ENCODE assay signal across 8 cellular contexts in the genomic region with DNA sequence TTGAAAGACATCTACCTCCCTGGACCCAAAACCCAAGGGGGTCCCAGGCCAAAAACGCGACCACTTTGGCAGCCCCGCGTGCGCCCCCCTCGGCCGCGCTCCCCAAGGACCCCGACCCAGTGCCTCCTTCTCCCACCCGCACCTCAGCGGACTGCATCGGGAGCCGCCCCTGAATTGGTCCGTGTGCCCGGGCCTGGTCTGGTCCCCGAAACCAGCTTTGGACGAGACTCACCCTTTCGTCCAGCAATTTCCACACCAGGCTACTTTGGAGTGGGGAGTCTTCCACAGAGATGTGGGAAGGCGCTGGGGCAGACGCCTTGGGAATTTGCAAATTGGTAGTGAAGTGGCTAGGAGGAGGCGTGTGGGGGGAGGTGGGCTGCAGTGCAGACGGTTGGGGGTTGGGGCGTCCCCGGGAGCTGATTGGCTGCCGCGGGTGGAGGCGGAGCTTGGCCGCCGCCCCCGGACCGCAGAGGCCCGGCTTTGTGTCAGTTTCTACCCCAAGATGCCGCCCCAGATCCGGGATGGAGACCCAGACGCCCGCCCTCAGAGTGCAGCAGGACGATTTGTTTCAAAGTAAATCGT. TPM values are rescaled to one million over a fixed set of nuclear protein-coding genes. Genes with fewer than 3 reads are reported as not detected.
DNase-seq lines count a peak whose midpoint lies in the region; ATAC-seq, FAIRE-seq and TF ChIP-seq lines count a peak whose summit lies in the region.

No MANE protein-coding gene starts in this region.

- peak; percentile 81 for FAIRE-seq in endothelial cell of umbilical vein (lab: Jason Lieb, UNC)

- H4K8ac ChIP-seq in mesendoderm (ENCODE audit: low read depth, low read length), result no peak overlapping the region

- H3K27ac ChIP-seq in endothelial cell of umbilical vein (ENCODE audit: insufficient read depth, low read depth, low read length) (peak overlapping the region; percentile 16), mesendoderm (ENCODE audit: low read depth, low read length) (no peak overlapping the region), thoracic aorta (no peak overlapping the region)

- peak overlapping the region; percentile 91 for H3K56ac ChIP-seq in mesendoderm (ENCODE audit: low read length)

- dilution Hi-C loops in endothelial cell of umbilical vein (cut with MboI; ENCODE audit: extremely low pct_ligation_motif_present, low sequenced_read_pairs), result no loop called here

- H4K20me1 ChIP-seq in endothelial cell of umbilical vein (replicated peaks; ENCODE audit: control insufficient read depth, extremely low read depth, insufficient read depth, low read length), result no peaks in the 10 kb centered on the region

- H3K4me1 ChIP-seq in endothelial cell of umbilical vein (ENCODE audit: control insufficient read depth, extremely low read depth, insufficient read depth, low read length) (peaks cover 9% of the 10 kb centered on the region), mesendoderm (ENCODE audit: control insufficient read depth, low read depth, low read length) (peaks cover 2% of the 10 kb centered on the region), thoracic aorta (ENCODE audit: control insufficient read depth in 1 of 2, low read depth in 2 of 2) (peaks cover 6 to 35% of the 10 kb centered on the region in 2 donors)

- no peak overlapping the region for H3K23ac ChIP-seq in mesendoderm (ENCODE audit: low read length)

- H2AK5ac ChIP-seq in mesendoderm (ENCODE audit: low read length), result no peak overlapping the region

- no peak overlapping the region for H4K5ac ChIP-seq in mesendoderm (ENCODE audit: low read length)

- no peak overlapping the region for H2BK120ac ChIP-seq in mesendoderm (ENCODE audit: low read depth, low read length)

- WGBS in mesendoderm (ENCODE audit: extremely low coverage, insufficient coverage, low lambda C conversion rate), result no CpG with 5 or more reads among the region's 38 CpGs

- POLR2A ChIA-PET in endothelial cell of umbilical vein (lab: Charles Lee), result interaction anchor here (0.9 to 2.0 kb wide), 2 partner anchors 12 to 16 kb away, joined by 4 to 10 read pairs; partner anchors contain the start of gene TCAF1

- H3K18ac ChIP-seq in mesendoderm (ENCODE audit: low read length), result peak overlapping the region; percentile 54

- H2BK15ac ChIP-seq in mesendoderm (replicated peaks; ENCODE audit: low read depth), result no peak overlapping the region

- H3K27me3 ChIP-seq in endothelial cell of umbilical vein (ENCODE audit: control insufficient read depth in 2 of 2, insufficient read depth in 2 of 2, low read length in 2 of 2) (no peaks in the 10 kb centered on the region), mesendoderm (ENCODE audit: insufficient read depth, low read length, poor library complexity) (no peaks in the 10 kb centered on the region), thoracic aorta (replicated peaks; ENCODE audit: insufficient read depth) (no peaks in the 10 kb centered on the region)

- peak; percentile 86 for ATAC-seq in HG02938 (IDR thresholded peaks at IDR 0.05; ENCODE audit: unreplicated experiment)
- ATAC-seq in thoracic aorta (ENCODE audit: insufficient number of reproducible peaks, low FRiP score, low read depth), result no peak

- no peak for TF ChIP-seq POLR2A in endothelial cell of umbilical vein (IDR thresholded peaks at IDR 0.05; ENCODE audit: low read depth, low read length)

- intact Hi-C loops in endothelial cell of umbilical vein (cut with micrococcal nuclease), result no loop called here

- peak; percentile 16 for DNase-seq in stimulated activated CD4-positive, alpha-beta T cell treated with anti-CD3 and anti-CD28 coated beads, Interleukin-4, amount 100 ng/mL, for 24 hours
- no peak for DNase-seq in stimulated activated CD4-positive, alpha-beta T cell treated with anti-CD3 and anti-CD28 coated beads, Interleukin-12 subunit alpha, Interleukin-12 subunit beta, amount 100 ng/mL, for 4 hours
- DNase-seq in OCI-M1 (lab: John Stamatoyannopoulos, UW), result peak; percentile 76
- peak; percentile 86 for DNase-seq in endothelial cell of umbilical vein (ENCODE audit: low read depth, low spot score)
- peak; percentile 87 for DNase-seq in mesendoderm
- no peak for DNase-seq in thoracic aorta (ENCODE audit: low spot score)
- DNase-seq in SIG-M5 (lab: John Stamatoyannopoulos, UW), result no peak

- peak overlapping the region; percentile 57 to 69 (median 67) for H3K4me3 ChIP-seq in endothelial cell of umbilical vein (replicated peaks in 1 of 3; ENCODE audit: insufficient read depth in 1 of 3, low read depth in 1 of 3, low read length in 3 of 3)
- H3K4me3 ChIP-seq in mesendoderm (ENCODE audit: low read length), result peak overlapping the region; percentile 72
- peak overlapping the region; percentile 67 for H3K4me3 ChIP-seq in thoracic aorta

- no peaks in the 10 kb centered on the region for H3K36me3 ChIP-seq in endothelial cell of umbilical vein (ENCODE audit: control insufficient read depth in 2 of 2, extremely low read depth in 1 of 2, insufficient read depth in 2 of 2, low read length in 2 of 2)
- H3K36me3 ChIP-seq in mesendoderm (ENCODE audit: control insufficient read depth, insufficient read depth, low read length), result no peaks in the 10 kb centered on the region
- no peaks in the 10 kb centered on the region for H3K36me3 ChIP-seq in thoracic aorta

- peaks cover 5% of the 10 kb centered on the region for H3K79me1 ChIP-seq in mesendoderm (ENCODE audit: low read length)

- no peaks in the 10 kb centered on the region for H3K9me3 ChIP-seq in endothelial cell of umbilical vein (replicated peaks; ENCODE audit: control insufficient read depth, insufficient read depth, low read length)
- no peaks in the 10 kb centered on the region for H3K9me3 ChIP-seq in thoracic aorta

- no peak for TF ChIP-seq CTCF in endothelial cell of umbilical vein (IDR thresholded peaks at IDR 0.05; ENCODE audit: extremely low read depth in 1 of 2, insufficient read depth in 1 of 2, low read depth in 1 of 2, low read length in 2 of 2)
- TF ChIP-seq CTCF in thoracic aorta (IDR thresholded peaks at IDR 0.05), result no peak

- peaks cover 4% of the 10 kb centered on the region for H3K79me2 ChIP-seq in endothelial cell of umbilical vein (ENCODE audit: control insufficient read depth, insufficient read depth, low read length)
- peaks cover 4% of the 10 kb centered on the region for H3K79me2 ChIP-seq in mesendoderm (ENCODE audit: control insufficient read depth, insufficient read depth, low read length)

- H3K4ac ChIP-seq in mesendoderm (ENCODE audit: low read depth, low read length), result no peak overlapping the region

- no peaks in the 10 kb centered on the region for H3K9me1 ChIP-seq in endothelial cell of umbilical vein (replicated peaks; ENCODE audit: control insufficient read depth, extremely low read depth, insufficient read depth, low read length)

- peak overlapping the region; percentile 54 for H3K4me2 ChIP-seq in endothelial cell of umbilical vein (ENCODE audit: insufficient read depth, low read length)
- H3K4me2 ChIP-seq in mesendoderm (ENCODE audit: low read length), result peak overlapping the region; percentile 72

- no peak overlapping the region for H2BK5ac ChIP-seq in mesendoderm (ENCODE audit: low read length)

- BruUV-seq in endothelial cell of umbilical vein (replicated peaks; lab: Mats Ljungman, UMichigan), result TSS peak; percentile 32

- H3K9ac ChIP-seq in endothelial cell of umbilical vein (replicated peaks; ENCODE audit: extremely low read depth, insufficient read depth, low read length) (peak overlapping the region; percentile 72), mesendoderm (ENCODE audit: low read length) (peak overlapping the region; percentile 88)

- peak overlapping the region; percentile 88 for H2AFZ ChIP-seq in endothelial cell of umbilical vein (ENCODE audit: low read depth, low read length)

- CTCF ChIA-PET in endothelial cell of umbilical vein (lab: Charles Lee), result interaction anchor here (0.7 to 2.2 kb wide), 5 partner anchors 8 to 243 kb away, joined by 3 to 12 read pairs (median 9); partner anchors contain the start of gene TCAF1

TF ChIP-seq in endothelial cell of umbilical vein, 7 proteins besides CTCF, POLR2A, EP300 and RAD21 (continues in another document):
- no peak for TF ChIP-seq MYC (IDR thresholded peaks at IDR 0.05; ENCODE audit: low read depth, low read length)
- TF ChIP-seq, protein P1, sequence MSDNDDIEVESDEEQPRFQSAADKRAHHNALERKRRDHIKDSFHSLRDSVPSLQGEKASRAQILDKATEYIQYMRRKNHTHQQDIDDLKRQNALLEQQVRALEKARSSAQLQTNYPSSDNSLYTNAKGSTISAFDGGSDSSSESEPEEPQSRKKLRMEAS (IDR thresholded peaks at IDR 0.05; ENCODE audit: insufficient read depth, insufficient read length), result no peak
- TF ChIP-seq GATA2 (IDR thresholded peaks at IDR 0.05; ENCODE audit: insufficient read depth, insufficient read length, low read depth, low read length), result no peak
- TF ChIP-seq EZH2 (IDR thresholded peaks at IDR 0.05; ENCODE audit: borderline replicate concordance, low read depth, low read length, severe bottlenecking), result no peak
- no peak for TF ChIP-seq POLR2AphosphoS5 (IDR thresholded peaks at IDR 0.05; ENCODE audit: insufficient read depth, low read depth, low read length)
- no peak for TF ChIP-seq JUN (IDR thresholded peaks at IDR 0.05; ENCODE audit: borderline replicate concordance, insufficient read depth, insufficient read length, low read depth)

RNA-seq across cellular contexts. Expression of gene TCAF1, which starts 16.9 kb away (rescaled TPM):
- total RNA-seq in endothelial cell of umbilical vein, result 48.3 and 51.2 TPM in 2 replicates
- 21.0 and 29.0 TPM in 2 replicates for polyA plus RNA-seq in endothelial cell of umbilical vein
- polyA plus RNA-seq in endothelial cell of umbilical vein (2011; cell fraction: cytosol; rRNA removed), result 27.2 and 29.1 TPM in 2 replicates
- 19.6 and 27.5 TPM in 2 replicates for polyA plus RNA-seq in endothelial cell of umbilical vein (2011; cell fraction: nucleus; rRNA removed)
- 41.7 and 47.9 TPM in 2 replicates for polyA plus RNA-seq in endothelial cell of umbilical vein (2012)
- polyA minus RNA-seq in endothelial cell of umbilical vein, result 87.5 and 105 TPM in 2 replicates
- 9.4 TPM for polyA minus RNA-seq in endothelial cell of umbilical vein (2011; cell fraction: cytosol; rRNA and poly(A)+ RNA removed)
- 21.6 and 30.7 TPM in 2 replicates for polyA minus RNA-seq in endothelial cell of umbilical vein (2011; cell fraction: nucleus; rRNA and poly(A)+ RNA removed)
- polyA plus RNA-seq in mesendoderm (2013, experiment 1 of 2), result 16.7 TPM
- 15.8 TPM for polyA plus RNA-seq in mesendoderm (2013, experiment 2 of 2)
- 10 to 100 TPM; 28.4 to 28.6 TPM for total RNA-seq in thoracic aorta

RNA-seq across cellular contexts. Expression of gene OR2F2, which starts 50.0 kb away (rescaled TPM):
- total RNA-seq in endothelial cell of umbilical vein (not detected in 2 replicates), thoracic aorta (not detected)
- polyA plus RNA-seq in endothelial cell of umbilical vein, result not detected in 2 replicates
- polyA plus RNA-seq in endothelial cell of umbilical vein (2011; cell fraction: cytosol; rRNA removed), result not detected in 2 replicates
- not detected in 2 replicates for polyA plus RNA-seq in endothelial cell of umbilical vein (2011; cell fraction: nucleus; rRNA removed)
- not detected in 2 replicates for polyA plus RNA-seq in endothelial cell of umbilical vein (2012)
- 0.17 TPM in 1 of 2 replicates, not detected in the other for polyA minus RNA-seq in endothelial cell of umbilical vein
- polyA minus RNA-seq in endothelial cell of umbilical vein (2011; cell fraction: cytosol; rRNA and poly(A)+ RNA removed), result not detected
- not detected in 2 replicates for polyA minus RNA-seq in endothelial cell of umbilical vein (2011; cell fraction: nucleus; rRNA and poly(A)+ RNA removed)
- not detected for polyA plus RNA-seq in mesendoderm (2013, experiment 1 of 2)
- not detected for polyA plus RNA-seq in mesendoderm (2013, experiment 2 of 2)

Comparison
In these comparisons a context has a peak if more than half of its experiments do, and no peak if none do; other contexts are left out.
1. DNase-seq: peak in stimulated activated CD4-positive, alpha-beta T cell treated with anti-CD3 and anti-CD28 coated beads, Interleukin-4, amount 100 ng/mL, for 24 hours (single experiment), OCI-M1 (single experiment), endothelial cell of umbilical vein (single experiment) and mesendoderm (single experiment); none in stimulated activated CD4-positive, alpha-beta T cell treated with anti-CD3 and anti-CD28 coated beads, Interleukin-12 subunit alpha, Interleukin-12 subunit beta, amount 100 ng/mL, for 4 hours (single experiment), thoracic aorta (single experiment) and SIG-M5 (single experiment).
2. Peak in every context shown above with its lines, with median percentiles within 50 percentile points of each other: H3K4me3 ChIP-seq.